In the genomic region with DNA sequence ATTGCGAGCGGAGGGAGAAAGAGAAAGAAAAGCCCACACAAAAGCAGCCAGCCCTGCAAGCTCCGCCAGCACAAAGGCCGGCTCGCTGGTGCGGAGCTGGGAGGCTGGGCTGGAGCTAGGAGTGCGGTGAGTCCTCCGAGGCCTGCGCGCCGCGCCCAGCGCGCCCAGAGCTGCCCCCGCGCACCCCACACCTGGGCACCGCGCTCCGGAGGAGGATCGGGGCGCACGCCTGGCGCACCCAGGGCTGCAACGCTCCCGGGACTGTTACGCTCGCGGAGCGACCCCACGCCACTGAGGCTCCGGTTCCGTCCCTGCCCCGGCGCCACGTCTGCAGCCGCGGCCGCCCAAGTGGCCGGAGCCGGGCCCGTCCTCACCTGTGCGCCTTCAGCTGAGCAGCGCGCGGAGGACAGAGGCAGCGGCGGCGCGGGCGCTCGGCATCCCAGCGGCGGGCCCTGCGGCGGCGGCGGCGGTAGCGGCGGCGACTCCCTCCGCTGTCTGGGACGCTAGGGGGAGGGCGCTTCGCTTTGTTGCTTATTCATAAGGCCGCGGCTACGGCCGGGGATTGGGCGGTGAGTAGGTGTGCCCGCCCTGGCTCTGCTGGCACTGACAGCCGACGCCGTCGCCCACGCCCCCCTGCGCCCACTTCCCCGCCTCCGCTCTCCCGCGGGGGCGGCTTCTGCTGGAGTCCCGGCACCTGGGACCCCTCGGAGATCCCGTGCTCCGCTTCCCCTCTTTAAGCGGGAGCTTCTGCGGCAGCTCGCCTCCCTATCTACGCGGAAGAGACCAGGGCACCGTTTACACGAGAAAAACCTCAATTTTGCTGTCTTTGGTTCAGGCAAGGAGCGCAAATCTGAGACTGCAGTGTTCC, we compare ENCODE assay signal across 8 cellular contexts. TPM values are rescaled to one million over a fixed set of nuclear protein-coding genes. Genes with fewer than 3 reads are reported as not detected.
DNase-seq lines count a peak whose midpoint lies in the region; ATAC-seq and TF ChIP-seq lines count a peak whose summit lies in the region.

A gene with protein sequence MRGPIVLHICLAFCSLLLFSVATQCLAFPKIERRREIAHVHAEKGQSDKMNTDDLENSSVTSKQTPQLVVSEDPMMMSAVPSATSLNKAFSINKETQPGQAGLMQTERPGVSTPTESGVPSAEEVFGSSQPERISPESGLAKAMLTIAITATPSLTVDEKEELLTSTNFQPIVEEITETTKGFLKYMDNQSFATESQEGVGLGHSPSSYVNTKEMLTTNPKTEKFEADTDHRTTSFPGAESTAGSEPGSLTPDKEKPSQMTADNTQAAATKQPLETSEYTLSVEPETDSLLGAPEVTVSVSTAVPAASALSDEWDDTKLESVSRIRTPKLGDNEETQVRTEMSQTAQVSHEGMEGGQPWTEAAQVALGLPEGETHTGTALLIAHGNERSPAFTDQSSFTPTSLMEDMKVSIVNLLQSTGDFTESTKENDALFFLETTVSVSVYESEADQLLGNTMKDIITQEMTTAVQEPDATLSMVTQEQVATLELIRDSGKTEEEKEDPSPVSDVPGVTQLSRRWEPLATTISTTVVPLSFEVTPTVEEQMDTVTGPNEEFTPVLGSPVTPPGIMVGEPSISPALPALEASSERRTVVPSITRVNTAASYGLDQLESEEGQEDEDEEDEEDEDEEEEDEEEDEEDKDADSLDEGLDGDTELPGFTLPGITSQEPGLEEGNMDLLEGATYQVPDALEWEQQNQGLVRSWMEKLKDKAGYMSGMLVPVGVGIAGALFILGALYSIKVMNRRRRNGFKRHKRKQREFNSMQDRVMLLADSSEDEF (minus strand): TSS at position 513 of the 868 bp plus-strand sequence. CDS start 12,855 bp downstream, outside the sequence.

- TF ChIP-seq CTCF in GM10248 (IDR thresholded peaks at IDR 0.05; ENCODE audit: control extremely low read depth, extremely low read depth, low read depth, missing control alignments), result peak; percentile 6
- TF ChIP-seq CTCF in progenitor cell of endocrine pancreas (IDR thresholded peaks at IDR 0.05; ENCODE audit: unreplicated experiment), result peak; percentile 41

- H3K9me3 Mint-ChIP-seq in T-cell (no peaks in the 10 kb centered on the region), progenitor cell of endocrine pancreas (ENCODE audit: low read depth) (no peaks in the 10 kb centered on the region)

- peak; percentile 98 for ATAC-seq in HG02642 (IDR thresholded peaks at IDR 0.05; ENCODE audit: poor library complexity, unreplicated experiment)
- peak; percentile 95 to 99 (median 96) for ATAC-seq in T-cell (replicated peaks in 1 of 4)
- peak; percentile 100 for ATAC-seq in left ventricle myocardium superior

- H3K36me3 Mint-ChIP-seq in T-cell (no peaks in the 10 kb centered on the region), progenitor cell of endocrine pancreas (ENCODE audit: insufficient read depth) (no peaks in the 10 kb centered on the region)

- H3K4me3 Mint-ChIP-seq in T-cell (peak within 1 kb of the TSS; percentile 75 to 80 (median 76)), progenitor cell of endocrine pancreas (ENCODE audit: low read depth) (peak within 1 kb of the TSS; percentile 90)

- H3K4me1 Mint-ChIP-seq in T-cell (peaks cover 16 to 19% (median 18%) of the 10 kb centered on the region in 3 donors), progenitor cell of endocrine pancreas (ENCODE audit: low read depth) (peaks cover 13% of the 10 kb centered on the region)

- CTCF ChIA-PET in GM10248 (lab: Yijun Ruan, JAX) (interaction anchor here (1.2 kb wide), 1 partner anchor 13 kb away, joined by 4 read pairs; no protein-coding TSS in a partner anchor), T-cell (lab: Charles Lee) (interaction anchor here in 1 of 2 donors (0.5 kb wide), 1 partner anchor 45 kb away, joined by 11 read pairs; no protein-coding TSS in a partner anchor)

- peaks cover 46 to 68% of the 10 kb centered on the region in 2 donors for H3K27me3 Mint-ChIP-seq in T-cell
- H3K27me3 Mint-ChIP-seq in progenitor cell of endocrine pancreas, result peaks cover 20% of the 10 kb centered on the region

- peak; percentile 71 for DNase-seq in GM10248 (ENCODE audit: extremely low spot score)
- DNase-seq in NCI-H128 (lab: John Stamatoyannopoulos, UW; ENCODE audit: unreplicated experiment), result peak; percentile 77
- DNase-seq in T-cell, result peak; percentile 10 to 67 (median 48)
- peak; percentile 68 for DNase-seq in amniotic stem cell (lab: John Stamatoyannopoulos, UW)
- peak; percentile 92 for DNase-seq in left ventricle myocardium superior
- DNase-seq in progenitor cell of endocrine pancreas (ENCODE audit: low spot score, unreplicated experiment), result peak; percentile 80
- DNase-seq in ureter (ENCODE audit: low spot score), result peak; percentile 77

- H3K27ac Mint-ChIP-seq in T-cell (no peak within 1 kb of the TSS), progenitor cell of endocrine pancreas (peak within 1 kb of the TSS; percentile 92)

- intact Hi-C loops in left ventricle myocardium superior (cut with micrococcal nuclease), result no loop called here

- POLR2A ChIA-PET in GM10248 (lab: Yijun Ruan, JAX) (no interaction called here), T-cell (lab: Charles Lee) (interaction anchor here in 1 of 2 donors (0.6 kb wide), 1 partner anchor 30 kb away, joined by 3 read pairs; no protein-coding TSS in a partner anchor)

RNA-seq across cellular contexts. Expression of the gene that starts here (rescaled TPM):
- not detected for total RNA-seq in T-cell
- total RNA-seq in left ventricle myocardium superior, result 8.4 TPM
- total RNA-seq in progenitor cell of endocrine pancreas, result 31.5 and 36.2 TPM in 2 replicates
- 2.9 TPM for total RNA-seq in ureter

Comparison
In these comparisons a context has a peak if more than half of its experiments do, and no peak if none do; other contexts are left out.
1. Peak in every context shown above with its lines: DNase-seq and ATAC-seq.
2. Peak in DNase-seq and ATAC-seq in T-cell; RNA of the gene not detected or under 1 TPM.